ENCODE assay signal across 1 cellular context in the genomic region with DNA sequence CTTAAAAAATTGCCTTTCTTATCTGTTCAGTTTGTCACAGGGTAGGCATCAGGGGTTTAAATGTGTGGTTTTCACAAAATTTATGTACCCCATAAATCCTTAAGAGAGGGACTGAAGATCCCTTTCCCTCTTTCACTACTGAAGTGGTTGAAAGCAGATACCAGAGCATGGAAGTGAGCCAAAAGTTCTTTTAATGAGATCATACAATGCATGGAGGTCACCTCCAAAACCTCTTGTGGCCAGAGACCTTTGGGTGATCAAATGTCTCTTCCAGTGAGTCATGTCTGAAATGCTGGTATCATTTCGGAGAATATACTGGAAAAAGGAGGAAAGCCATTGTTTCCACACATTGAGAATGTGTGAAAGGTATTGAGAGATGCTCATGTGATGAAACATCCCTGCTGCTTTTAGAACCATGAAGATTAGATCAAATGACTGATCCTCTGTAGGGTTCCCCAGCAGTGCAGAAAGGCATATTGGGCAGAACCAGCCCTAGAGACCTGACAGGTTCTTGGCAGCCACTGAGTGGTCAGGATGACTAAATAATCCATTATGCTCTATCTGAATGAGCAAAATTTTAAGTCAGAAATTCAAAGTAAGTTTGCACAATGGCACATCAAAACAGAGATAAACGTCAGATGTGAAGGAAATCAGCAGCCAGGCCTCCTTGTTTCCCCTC.
TF ChIP-seq lines count a peak whose summit lies in the region.

No MANE protein-coding gene starts in this region.

TF ChIP-seq in HEK293, 187 proteins besides CTCF, POLR2A, EP300 and RAD21 (continued from another document and continues in another):
- TF ChIP-seq, protein P1, sequence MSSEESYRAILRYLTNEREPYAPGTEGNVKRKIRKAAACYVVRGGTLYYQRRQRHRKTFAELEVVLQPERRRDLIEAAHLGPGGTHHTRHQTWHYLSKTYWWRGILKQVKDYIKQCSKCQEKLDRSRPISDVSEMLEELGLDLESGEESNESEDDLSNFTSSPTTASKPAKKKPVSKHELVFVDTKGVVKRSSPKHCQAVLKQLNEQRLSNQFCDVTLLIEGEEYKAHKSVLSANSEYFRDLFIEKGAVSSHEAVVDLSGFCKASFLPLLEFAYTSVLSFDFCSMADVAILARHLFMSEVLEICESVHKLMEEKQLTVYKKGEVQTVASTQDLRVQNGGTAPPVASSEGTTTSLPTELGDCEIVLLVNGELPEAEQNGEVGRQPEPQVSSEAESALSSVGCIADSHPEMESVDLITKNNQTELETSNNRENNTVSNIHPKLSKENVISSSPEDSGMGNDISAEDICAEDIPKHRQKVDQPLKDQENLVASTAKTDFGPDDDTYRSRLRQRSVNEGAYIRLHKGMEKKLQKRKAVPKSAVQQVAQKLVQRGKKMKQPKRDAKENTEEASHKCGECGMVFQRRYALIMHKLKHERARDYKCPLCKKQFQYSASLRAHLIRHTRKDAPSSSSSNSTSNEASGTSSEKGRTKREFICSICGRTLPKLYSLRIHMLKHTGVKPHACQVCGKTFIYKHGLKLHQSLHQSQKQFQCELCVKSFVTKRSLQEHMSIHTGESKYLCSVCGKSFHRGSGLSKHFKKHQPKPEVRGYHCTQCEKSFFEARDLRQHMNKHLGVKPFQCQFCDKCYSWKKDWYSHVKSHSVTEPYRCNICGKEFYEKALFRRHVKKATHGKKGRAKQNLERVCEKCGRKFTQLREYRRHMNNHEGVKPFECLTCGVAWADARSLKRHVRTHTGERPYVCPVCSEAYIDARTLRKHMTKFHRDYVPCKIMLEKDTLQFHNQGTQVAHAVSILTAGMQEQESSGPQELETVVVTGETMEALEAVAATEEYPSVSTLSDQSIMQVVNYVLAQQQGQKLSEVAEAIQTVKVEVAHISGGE (tag by site-specific recombination; conservative IDR thresholded peaks at IDR 0.05; ENCODE audit: low read depth), result no peak
- TF ChIP-seq, protein P2, sequence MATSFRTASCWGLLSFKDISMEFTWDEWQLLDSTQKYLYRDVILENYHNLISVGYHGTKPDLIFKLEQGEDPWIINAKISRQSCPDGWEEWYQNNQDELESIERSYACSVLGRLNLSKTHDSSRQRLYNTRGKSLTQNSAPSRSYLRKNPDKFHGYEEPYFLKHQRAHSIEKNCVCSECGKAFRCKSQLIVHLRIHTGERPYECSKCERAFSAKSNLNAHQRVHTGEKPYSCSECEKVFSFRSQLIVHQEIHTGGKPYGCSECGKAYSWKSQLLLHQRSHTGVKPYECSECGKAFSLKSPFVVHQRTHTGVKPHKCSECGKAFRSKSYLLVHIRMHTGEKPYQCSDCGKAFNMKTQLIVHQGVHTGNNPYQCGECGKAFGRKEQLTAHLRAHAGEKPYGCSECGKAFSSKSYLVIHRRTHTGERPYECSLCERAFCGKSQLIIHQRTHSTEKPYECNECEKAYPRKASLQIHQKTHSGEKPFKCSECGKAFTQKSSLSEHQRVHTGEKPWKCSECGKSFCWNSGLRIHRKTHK (tag by site-specific recombination; IDR thresholded peaks at IDR 0.05), result no peak
- TF ChIP-seq ZNF664 (tag by site-specific recombination; IDR thresholded peaks at IDR 0.05), result peak; percentile 99
- TF ChIP-seq, protein P3, sequence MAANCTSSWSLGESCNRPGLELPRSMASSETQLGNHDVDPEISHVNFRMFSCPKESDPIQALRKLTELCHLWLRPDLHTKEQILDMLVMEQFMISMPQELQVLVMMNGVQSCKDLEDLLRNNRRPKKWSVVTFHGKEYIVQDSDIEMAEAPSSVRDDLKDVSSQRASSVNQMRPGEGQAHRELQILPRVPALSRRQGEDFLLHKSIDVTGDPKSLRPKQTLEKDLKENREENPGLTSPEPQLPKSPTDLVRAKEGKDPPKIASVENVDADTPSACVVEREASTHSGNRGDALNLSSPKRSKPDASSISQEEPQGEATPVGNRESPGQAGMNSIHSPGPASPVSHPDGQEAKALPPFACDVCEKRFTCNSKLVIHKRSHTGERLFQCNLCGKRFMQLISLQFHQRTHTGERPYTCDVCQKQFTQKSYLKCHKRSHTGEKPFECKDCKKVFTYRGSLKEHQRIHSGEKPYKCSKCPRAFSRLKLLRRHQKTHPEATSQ (tag by site-specific recombination; IDR thresholded peaks at IDR 0.05), result 0 out of 2 replicates have a peak, but pooled peaks have one; percentile 29
- TF ChIP-seq, protein P4, sequence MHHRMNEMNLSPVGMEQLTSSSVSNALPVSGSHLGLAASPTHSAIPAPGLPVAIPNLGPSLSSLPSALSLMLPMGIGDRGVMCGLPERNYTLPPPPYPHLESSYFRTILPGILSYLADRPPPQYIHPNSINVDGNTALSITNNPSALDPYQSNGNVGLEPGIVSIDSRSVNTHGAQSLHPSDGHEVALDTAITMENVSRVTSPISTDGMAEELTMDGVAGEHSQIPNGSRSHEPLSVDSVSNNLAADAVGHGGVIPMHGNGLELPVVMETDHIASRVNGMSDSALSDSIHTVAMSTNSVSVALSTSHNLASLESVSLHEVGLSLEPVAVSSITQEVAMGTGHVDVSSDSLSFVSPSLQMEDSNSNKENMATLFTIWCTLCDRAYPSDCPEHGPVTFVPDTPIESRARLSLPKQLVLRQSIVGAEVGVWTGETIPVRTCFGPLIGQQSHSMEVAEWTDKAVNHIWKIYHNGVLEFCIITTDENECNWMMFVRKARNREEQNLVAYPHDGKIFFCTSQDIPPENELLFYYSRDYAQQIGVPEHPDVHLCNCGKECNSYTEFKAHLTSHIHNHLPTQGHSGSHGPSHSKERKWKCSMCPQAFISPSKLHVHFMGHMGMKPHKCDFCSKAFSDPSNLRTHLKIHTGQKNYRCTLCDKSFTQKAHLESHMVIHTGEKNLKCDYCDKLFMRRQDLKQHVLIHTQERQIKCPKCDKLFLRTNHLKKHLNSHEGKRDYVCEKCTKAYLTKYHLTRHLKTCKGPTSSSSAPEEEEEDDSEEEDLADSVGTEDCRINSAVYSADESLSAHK (tag by site-specific recombination; IDR thresholded peaks at IDR 0.05), result peak; percentile 89
- peak; percentile 93 for TF ChIP-seq WT1 (tag by site-specific recombination; IDR thresholded peaks at IDR 0.05)
- TF ChIP-seq RBAK (tag by site-specific recombination; IDR thresholded peaks at IDR 0.05), result no peak
- TF ChIP-seq ZNF514 (tag by site-specific recombination; IDR thresholded peaks at IDR 0.05), result no peak
- TF ChIP-seq ZBTB21 (tag by site-specific recombination; IDR thresholded peaks at IDR 0.05), result peak; percentile 89
- TF ChIP-seq ZNF626 (tag by site-specific recombination; IDR thresholded peaks at IDR 0.05), result no peak
- TF ChIP-seq ZFP37 (tag by site-specific recombination; IDR thresholded peaks at IDR 0.05), result peak; percentile 96
- peak; percentile 22; the same call in 1 of the 2 replicates for TF ChIP-seq MEIS1 (CRISPR knock-in tag; IDR thresholded peaks at IDR 0.05; ENCODE audit: borderline replicate concordance)
- no peak for TF ChIP-seq ZNF23 (tag by site-specific recombination; IDR thresholded peaks at IDR 0.05; ENCODE audit: borderline replicate concordance)
- TF ChIP-seq ZNF792 (tag by site-specific recombination; IDR thresholded peaks at IDR 0.05), result no peak
- TF ChIP-seq ZNF544 (tag by site-specific recombination; IDR thresholded peaks at IDR 0.05), result no peak
- TF ChIP-seq ZNF658 (tag by site-specific recombination; IDR thresholded peaks at IDR 0.05), result no peak
- peak; percentile 91 for TF ChIP-seq ZNF558 (tag by site-specific recombination; IDR thresholded peaks at IDR 0.05)
- no peak for TF ChIP-seq ZNF610 (tag by site-specific recombination; IDR thresholded peaks at IDR 0.05; ENCODE audit: borderline replicate concordance)
- TF ChIP-seq MZF1 (tag by site-specific recombination; IDR thresholded peaks at IDR 0.05; ENCODE audit: borderline replicate concordance), result peak; percentile 79
- TF ChIP-seq, protein P5, sequence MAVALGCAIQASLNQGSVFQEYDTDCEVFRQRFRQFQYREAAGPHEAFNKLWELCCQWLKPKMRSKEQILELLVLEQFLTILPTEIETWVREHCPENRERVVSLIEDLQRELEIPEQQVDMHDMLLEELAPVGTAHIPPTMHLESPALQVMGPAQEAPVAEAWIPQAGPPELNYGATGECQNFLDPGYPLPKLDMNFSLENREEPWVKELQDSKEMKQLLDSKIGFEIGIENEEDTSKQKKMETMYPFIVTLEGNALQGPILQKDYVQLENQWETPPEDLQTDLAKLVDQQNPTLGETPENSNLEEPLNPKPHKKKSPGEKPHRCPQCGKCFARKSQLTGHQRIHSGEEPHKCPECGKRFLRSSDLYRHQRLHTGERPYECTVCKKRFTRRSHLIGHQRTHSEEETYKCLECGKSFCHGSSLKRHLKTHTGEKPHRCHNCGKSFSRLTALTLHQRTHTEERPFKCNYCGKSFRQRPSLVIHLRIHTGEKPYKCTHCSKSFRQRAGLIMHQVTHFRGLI (tag by site-specific recombination; IDR thresholded peaks at IDR 0.05), result peak; percentile 52; the same call in 1 of the 2 replicates
- TF ChIP-seq, protein P6, sequence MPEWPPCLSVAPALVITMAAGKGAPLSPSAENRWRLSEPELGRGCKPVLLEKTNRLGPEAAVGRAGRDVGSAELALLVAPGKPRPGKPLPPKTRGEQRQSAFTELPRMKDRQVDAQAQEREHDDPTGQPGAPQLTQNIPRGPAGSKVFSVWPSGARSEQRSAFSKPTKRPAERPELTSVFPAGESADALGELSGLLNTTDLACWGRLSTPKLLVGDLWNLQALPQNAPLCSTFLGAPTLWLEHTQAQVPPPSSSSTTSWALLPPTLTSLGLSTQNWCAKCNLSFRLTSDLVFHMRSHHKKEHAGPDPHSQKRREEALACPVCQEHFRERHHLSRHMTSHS (tag by site-specific recombination; IDR thresholded peaks at IDR 0.05), result peak; percentile 70
- TF ChIP-seq, protein P7, sequence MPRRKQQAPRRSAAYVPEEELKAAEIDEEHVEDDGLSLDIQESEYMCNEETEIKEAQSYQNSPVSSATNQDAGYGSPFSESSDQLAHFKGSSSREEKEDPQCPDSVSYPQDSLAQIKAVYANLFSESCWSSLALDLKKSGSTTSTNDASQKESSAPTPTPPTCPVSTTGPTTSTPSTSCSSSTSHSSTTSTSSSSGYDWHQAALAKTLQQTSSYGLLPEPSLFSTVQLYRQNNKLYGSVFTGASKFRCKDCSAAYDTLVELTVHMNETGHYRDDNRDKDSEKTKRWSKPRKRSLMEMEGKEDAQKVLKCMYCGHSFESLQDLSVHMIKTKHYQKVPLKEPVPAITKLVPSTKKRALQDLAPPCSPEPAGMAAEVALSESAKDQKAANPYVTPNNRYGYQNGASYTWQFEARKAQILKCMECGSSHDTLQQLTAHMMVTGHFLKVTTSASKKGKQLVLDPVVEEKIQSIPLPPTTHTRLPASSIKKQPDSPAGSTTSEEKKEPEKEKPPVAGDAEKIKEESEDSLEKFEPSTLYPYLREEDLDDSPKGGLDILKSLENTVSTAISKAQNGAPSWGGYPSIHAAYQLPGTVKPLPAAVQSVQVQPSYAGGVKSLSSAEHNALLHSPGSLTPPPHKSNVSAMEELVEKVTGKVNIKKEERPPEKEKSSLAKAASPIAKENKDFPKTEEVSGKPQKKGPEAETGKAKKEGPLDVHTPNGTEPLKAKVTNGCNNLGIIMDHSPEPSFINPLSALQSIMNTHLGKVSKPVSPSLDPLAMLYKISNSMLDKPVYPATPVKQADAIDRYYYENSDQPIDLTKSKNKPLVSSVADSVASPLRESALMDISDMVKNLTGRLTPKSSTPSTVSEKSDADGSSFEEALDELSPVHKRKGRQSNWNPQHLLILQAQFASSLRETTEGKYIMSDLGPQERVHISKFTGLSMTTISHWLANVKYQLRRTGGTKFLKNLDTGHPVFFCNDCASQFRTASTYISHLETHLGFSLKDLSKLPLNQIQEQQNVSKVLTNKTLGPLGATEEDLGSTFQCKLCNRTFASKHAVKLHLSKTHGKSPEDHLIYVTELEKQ (tag by site-specific recombination; IDR thresholded peaks at IDR 0.05; ENCODE audit: borderline replicate concordance), result peak; percentile 75; the same call in 1 of the 2 replicates
- TF ChIP-seq KLF9 (tag by site-specific recombination; IDR thresholded peaks at IDR 0.05; ENCODE audit: low read depth), result 0 out of 2 replicates have a peak, but pooled peaks have one; percentile 21
- TF ChIP-seq, protein P8, sequence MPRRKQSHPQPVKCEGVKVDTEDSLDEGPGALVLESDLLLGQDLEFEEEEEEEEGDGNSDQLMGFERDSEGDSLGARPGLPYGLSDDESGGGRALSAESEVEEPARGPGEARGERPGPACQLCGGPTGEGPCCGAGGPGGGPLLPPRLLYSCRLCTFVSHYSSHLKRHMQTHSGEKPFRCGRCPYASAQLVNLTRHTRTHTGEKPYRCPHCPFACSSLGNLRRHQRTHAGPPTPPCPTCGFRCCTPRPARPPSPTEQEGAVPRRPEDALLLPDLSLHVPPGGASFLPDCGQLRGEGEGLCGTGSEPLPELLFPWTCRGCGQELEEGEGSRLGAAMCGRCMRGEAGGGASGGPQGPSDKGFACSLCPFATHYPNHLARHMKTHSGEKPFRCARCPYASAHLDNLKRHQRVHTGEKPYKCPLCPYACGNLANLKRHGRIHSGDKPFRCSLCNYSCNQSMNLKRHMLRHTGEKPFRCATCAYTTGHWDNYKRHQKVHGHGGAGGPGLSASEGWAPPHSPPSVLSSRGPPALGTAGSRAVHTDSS (tag by site-specific recombination; IDR thresholded peaks at IDR 0.05), result no peak; the same call in 1 of the 2 replicates
- peak; percentile 59; the same call in 1 of the 2 replicates for TF ChIP-seq ZBTB1 (tag by site-specific recombination; IDR thresholded peaks at IDR 0.05)
- TF ChIP-seq BCL11B (tag by site-specific recombination; IDR thresholded peaks at IDR 0.05; ENCODE audit: low read depth), result peak; percentile 93
- TF ChIP-seq GLIS2 (tag by site-specific recombination; IDR thresholded peaks at IDR 0.05), result peak; percentile 54
- no peak; the same call in 1 of the 2 replicates for TF ChIP-seq ZNF530 (tag by site-specific recombination; IDR thresholded peaks at IDR 0.05; ENCODE audit: low read depth)
- TF ChIP-seq ZNF140 (tag by site-specific recombination; IDR thresholded peaks at IDR 0.05), result no peak
- TF ChIP-seq, protein P9, sequence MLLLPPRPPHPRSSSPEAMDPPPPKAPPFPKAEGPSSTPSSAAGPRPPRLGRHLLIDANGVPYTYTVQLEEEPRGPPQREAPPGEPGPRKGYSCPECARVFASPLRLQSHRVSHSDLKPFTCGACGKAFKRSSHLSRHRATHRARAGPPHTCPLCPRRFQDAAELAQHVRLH (tag by site-specific recombination; IDR thresholded peaks at IDR 0.05), result peak; percentile 95
- peak; percentile 98 for TF ChIP-seq BCL11A (tag by site-specific recombination; IDR thresholded peaks at IDR 0.05; ENCODE audit: low read depth)
- TF ChIP-seq ZNF404 (tag by site-specific recombination; IDR thresholded peaks at IDR 0.05), result no peak
